Comparison of ENCODE assay signal across 21 cellular contexts in genomic region chr15:77473328-77473727, GRCh38. TPM values are rescaled to one million over a fixed set of nuclear protein-coding genes. Genes with fewer than 3 reads are reported as not detected.
DNase-seq lines count a peak whose midpoint lies in the region; ATAC-seq, FAIRE-seq and TF ChIP-seq lines count a peak whose summit lies in the region.
"Had no signal": no experiment of that assay in that cellular context is flagged by ENCODE, and none has a peak within 500 bp of the region (broad histone marks: within the 10 kb centered on the region; RNA-seq: fewer than 3 reads in every experiment).

No MANE protein-coding gene starts in this region.

- H3K4me3 ChIP-seq in bronchial epithelial cell (ENCODE audit: low read depth, low read length) = no peak overlapping the region
- H3K4me3 ChIP-seq in psoas muscle = no peak overlapping the region
- H3K4me3 ChIP-seq: BLaER1 treated with 17β-estradiol and CSF1 and Interleukin-3, amounts not matched to agents 10 nM and 100 nM; PC-9 had no signal

- H3K4me3 Mint-ChIP-seq in activated naive CD4-positive, alpha-beta T cell treated with anti-CD3 and anti-CD28 coated beads, Interleukin-2, amount 50 U/mL, for 24 hours = no peak overlapping the region
- H3K4me3 Mint-ChIP-seq: CD4-positive, alpha-beta memory T cell had no signal

- H3K27me3 Mint-ChIP-seq in activated naive CD4-positive, alpha-beta T cell treated with anti-CD3 and anti-CD28 coated beads, Interleukin-2, amount 50 U/mL, for 24 hours = no peaks in the 10 kb centered on the region
- H3K27me3 Mint-ChIP-seq: CD4-positive, alpha-beta memory T cell had no signal

- H3K4me1 Mint-ChIP-seq in activated naive CD4-positive, alpha-beta T cell treated with anti-CD3 and anti-CD28 coated beads, Interleukin-2, amount 50 U/mL, for 24 hours = no peaks in the 10 kb centered on the region

- H3K36me3 ChIP-seq in bronchial epithelial cell (ENCODE audit: control insufficient read depth, insufficient read depth, low read length) (peaks cover 5% of the 10 kb centered on the region), psoas muscle (ENCODE audit: insufficient read depth in 1 of 2, low read depth in 1 of 2) (peaks cover 3 to 49% of the 10 kb centered on the region in 2 donors)

- DNase-seq in activated naive CD4-positive, alpha-beta T cell treated with anti-CD3 and anti-CD28 coated beads, Interleukin-2, amount 50 U/mL, for 72 hours (ENCODE audit: low spot score in 2 of 2) = no peak
- DNase-seq in GM13977 (ENCODE audit: low spot score) (peak; percentile 13), bronchial epithelial cell (ENCODE audit: low read depth) (peak; percentile 20), psoas muscle (no peak), epidermal melanocyte (ENCODE audit: insufficient read length, low spot score) (no peak)
- DNase-seq: Caco-2; CD4-positive, alpha-beta memory T cell; KG1; NCI-H1092 treated with DMSO at 0.1 percent for 48 hours; NCI-H2029 treated with DMSO at 0.1 percent for 48 hours; NCI-H226; NCI-H510A treated with DMSO at 0.1 percent for 48 hours; NCI-H748 treated with DMSO at 0.1 percent for 48 hours; PC-9; RPMI8226; SIG-M5 had no signal

- H3K36me3 Mint-ChIP-seq in activated naive CD4-positive, alpha-beta T cell treated with anti-CD3 and anti-CD28 coated beads, Interleukin-2, amount 50 U/mL, for 24 hours = peaks cover 24% of the 10 kb centered on the region
- no peaks in the 10 kb centered on the region for H3K36me3 Mint-ChIP-seq in activated naive CD4-positive, alpha-beta T cell treated with anti-CD3 and anti-CD28 coated beads, Interleukin-2, amount 50 U/mL, for 72 hours

- H3K27me3 ChIP-seq in bronchial epithelial cell (ENCODE audit: control insufficient read depth, insufficient read depth, low read length) (no peaks in the 10 kb centered on the region), psoas muscle (ENCODE audit: insufficient read depth in 3 of 3, low read length in 2 of 3) (no peaks in the 10 kb centered on the region)
- H3K27me3 ChIP-seq: BLaER1 treated with 17β-estradiol and CSF1 and Interleukin-3, amounts not matched to agents 10 nM and 100 nM had no signal

- no peak for ATAC-seq in activated naive CD4-positive, alpha-beta T cell treated with anti-CD3 and anti-CD28 coated beads, Interleukin-2, amount 50 U/mL, for 72 hours
- ATAC-seq in psoas muscle (peak in 1 of 4 donors; percentile 60), GM19023 (IDR thresholded peaks at IDR 0.05; ENCODE audit: unreplicated experiment) (no peak)

- H3K9me3 Mint-ChIP-seq in activated naive CD4-positive, alpha-beta T cell treated with anti-CD3 and anti-CD28 coated beads, Interleukin-2, amount 50 U/mL, for 24 hours = no peaks in the 10 kb centered on the region
- no peaks in the 10 kb centered on the region for H3K9me3 Mint-ChIP-seq in activated naive CD4-positive, alpha-beta T cell treated with anti-CD3 and anti-CD28 coated beads, Interleukin-2, amount 50 U/mL, for 72 hours
- H3K9me3 Mint-ChIP-seq: CD4-positive, alpha-beta memory T cell had no signal

- peak overlapping the region; percentile 54 for H3K27ac ChIP-seq in psoas muscle
- H3K27ac ChIP-seq: BLaER1 treated with 17β-estradiol and CSF1 and Interleukin-3, amounts not matched to agents 10 nM and 100 nM; PC-9 had no signal

- peak overlapping the region; percentile 71 for H3K27ac Mint-ChIP-seq in activated naive CD4-positive, alpha-beta T cell treated with anti-CD3 and anti-CD28 coated beads, Interleukin-2, amount 50 U/mL, for 24 hours
- H3K27ac Mint-ChIP-seq in activated naive CD4-positive, alpha-beta T cell treated with anti-CD3 and anti-CD28 coated beads, Interleukin-2, amount 50 U/mL, for 72 hours = no peak overlapping the region

- TF ChIP-seq CTCF in GM13977 (IDR thresholded peaks at IDR 0.05; ENCODE audit: extremely low read depth, insufficient read depth, missing control alignments) (no peak), bronchial epithelial cell (IDR thresholded peaks at IDR 0.05; ENCODE audit: insufficient read depth, low read length, severe bottlenecking) (no peak), psoas muscle (IDR thresholded peaks at IDR 0.05) (no peak)

- in situ Hi-C loops in GM13977 (cut with MboI; ENCODE audit: low pct_unique_long_range_greater_than_20kb, low sequenced_read_pairs, unreplicated experiment) = no loop called here

- H3K4me1 ChIP-seq in psoas muscle = peaks cover 47% of the 10 kb centered on the region
- H3K4me1 ChIP-seq: BLaER1 treated with 17β-estradiol and CSF1 and Interleukin-3, amounts not matched to agents 10 nM and 100 nM; Caco-2 had no signal

- intact Hi-C loops in psoas muscle (cut with DNase I) = loop anchor here in 1 of 2 donors (10.0 kb wide), 1 partner anchor 1539 kb away; no protein-coding TSS in a partner anchor

- no peaks in the 10 kb centered on the region for H3K9me3 ChIP-seq in psoas muscle
- H3K9me3 ChIP-seq: BLaER1 treated with 17β-estradiol and CSF1 and Interleukin-3, amounts not matched to agents 10 nM and 100 nM; Caco-2 had no signal

- FAIRE-seq in bronchial epithelial cell (lab: Jason Lieb, UNC) = no peak
- FAIRE-seq: GM19239, HTR-8/SVneo had no signal

RNA-seq across cellular contexts. Expression of gene HMG20A, which starts 52.6 kb away (rescaled TPM):
- 10 to 100 TPM; 24.8 to 55.4 TPM for total RNA-seq in activated naive CD4-positive, alpha-beta T cell treated with anti-CD3 and anti-CD28 coated beads, Interleukin-2, amount 50 U/mL, for 72 hours
- total RNA-seq in bronchial epithelial cell (9.7 and 16.0 TPM in 2 replicates), psoas muscle (10 to 100 TPM; 29.3 to 38.3 (median 31.5) TPM)
- polyA plus RNA-seq in psoas muscle = 10 to 100 TPM in 2 of 3 donors, 1 to 10 TPM in 1; 9.7 to 20.5 (median 11.0) TPM

RNA-seq across cellular contexts. Expression of gene PEAK1, which starts 53.4 kb away (rescaled TPM):
- total RNA-seq in activated naive CD4-positive, alpha-beta T cell treated with anti-CD3 and anti-CD28 coated beads, Interleukin-2, amount 50 U/mL, for 72 hours = 10 to 100 TPM; 26.2 to 27.0 TPM
- total RNA-seq in bronchial epithelial cell (3.7 and 10.0 TPM in 2 replicates), psoas muscle (10 to 100 TPM; 25.3 to 32.1 (median 28.8) TPM)
- 10 to 100 TPM in 1 of 3 donors, 1 to 10 TPM in 2; 4.0 to 10.8 (median 4.4) TPM for polyA plus RNA-seq in psoas muscle

Comparison
In these comparisons a context has a peak if more than half of its experiments do, and no peak if none do; other contexts are left out.
1. DNase-seq: peak in GM13977 (single experiment) and bronchial epithelial cell (single experiment); none in activated naive CD4-positive, alpha-beta T cell treated with anti-CD3 and anti-CD28 coated beads, Interleukin-2, amount 50 U/mL, for 72 hours (0 of 2), psoas muscle (0 of 2) and epidermal melanocyte (single experiment).